Comparison of ENCODE assay signal across 8 cellular contexts in genomic region chr11:17077240-17077519, GRCh38. TPM values are rescaled to one million over a fixed set of nuclear protein-coding genes. Genes with fewer than 3 reads are reported as not detected.
DNase-seq lines count a peak whose midpoint lies in the region; ATAC-seq and TF ChIP-seq lines count a peak whose summit lies in the region.

No MANE protein-coding gene starts in this region.

- H3K4me3 Mint-ChIP-seq in brain = peak overlapping the region; percentile 93 to 99 (median 99)

- H3K36me3 Mint-ChIP-seq in brain = peaks cover 38% of the 10 kb centered on the region

- WGBS in tibial nerve, 2 donors = 0% methylated on average over 18 to 20 of the region's 20 CpGs

- H3K36me3 ChIP-seq in left lung (peaks cover 0 to 43% of the 10 kb centered on the region in 2 donors), tibial nerve (peaks cover 4 to 30% (median 16%) of the 10 kb centered on the region in 3 donors)

- no peaks in the 10 kb centered on the region for H3K9me3 Mint-ChIP-seq in brain

- intact Hi-C loops in left lung (cut with DNase I) = no loop called here

- TF ChIP-seq EP300 in tibial nerve (IDR thresholded peaks at IDR 0.05) = no peak

- peaks cover 11% of the 10 kb centered on the region for H3K27me3 Mint-ChIP-seq in brain

- H3K27ac Mint-ChIP-seq in brain = peak overlapping the region; percentile 96 to 100 (median 99)

- peak overlapping the region; percentile 98 for H3K4me3 ChIP-seq in AG10803 (ENCODE audit: low read length)
- peak overlapping the region; percentile 80 to 86 for H3K4me3 ChIP-seq in left lung
- H3K4me3 ChIP-seq in tibial nerve = peak overlapping the region; percentile 69 to 99 (median 88)

- no peak for TF ChIP-seq POLR2A in tibial nerve (IDR thresholded peaks at IDR 0.05)

- peak; percentile 20 for ATAC-seq in GM19397 (IDR thresholded peaks at IDR 0.05; ENCODE audit: unreplicated experiment)
- ATAC-seq in HG03571 (IDR thresholded peaks at IDR 0.05; ENCODE audit: unreplicated experiment) = peak; percentile 14
- ATAC-seq in left lung = peak; percentile 34

- H3K27me3 ChIP-seq in left lung = no peaks in the 10 kb centered on the region
- H3K27me3 ChIP-seq in tibial nerve = no peaks in the 10 kb centered on the region

- H3K27ac ChIP-seq in left lung = peak overlapping the region; percentile 88 to 93
- H3K27ac ChIP-seq in tibial nerve = peak overlapping the region; percentile 90 to 98 (median 94)

- H3K9me3 ChIP-seq in left lung (no peaks in the 10 kb centered on the region), tibial nerve (no peaks in the 10 kb centered on the region)

- peaks cover 45% of the 10 kb centered on the region for H3K4me1 Mint-ChIP-seq in brain

- DNase-seq in AG10803 (ENCODE audit: low read depth) = no peak
- DNase-seq in left lung = no peak
- no peak for DNase-seq in tibial nerve (ENCODE audit: low spot score in 2 of 2)
- no peak for DNase-seq in SKM-1 (lab: John Stamatoyannopoulos, UW; ENCODE audit: unreplicated experiment)
- no peak for DNase-seq in epidermal melanocyte (ENCODE audit: insufficient read length, low spot score)

- no peak for TF ChIP-seq CTCF in AG10803 (conservative IDR thresholded peaks at IDR 0.05; ENCODE audit: low read length)
- TF ChIP-seq CTCF in brain (conservative IDR thresholded peaks at IDR 0.05) = no peak
- no peak for TF ChIP-seq CTCF in left lung (IDR thresholded peaks at IDR 0.05)
- no peak for TF ChIP-seq CTCF in tibial nerve (IDR thresholded peaks at IDR 0.05)

- H3K4me1 ChIP-seq in left lung (peaks cover 14 to 35% of the 10 kb centered on the region in 2 donors), tibial nerve (peaks cover 0 to 38% (median 16%) of the 10 kb centered on the region in 4 donors)

RNA-seq across cellular contexts. Expression of gene RPS13, which starts 0.3 kb away (rescaled TPM):
- polyA plus RNA-seq in brain (ENCODE audit: insufficient read depth, low read depth, low replicate concordance) = 1,105 TPM
- total RNA-seq in left lung (100 to 1,000 TPM; 748 to 786 TPM), tibial nerve (1,000 to 10,000 TPM; 1,083 to 1,911 (median 1,362) TPM)
